In genomic region chr4:185112104-185112503, GRCh38 we compare ENCODE assay signal across 9 cellular contexts. TPM values are rescaled to one million over a fixed set of nuclear protein-coding genes. Genes with fewer than 3 reads are reported as not detected.
DNase-seq lines count a peak whose midpoint lies in the region; ATAC-seq, FAIRE-seq and TF ChIP-seq lines count a peak whose summit lies in the region.
"Had no signal": no experiment of that assay in that cellular context is flagged by ENCODE, and none has a peak within 500 bp of the region (broad histone marks: within the 10 kb centered on the region; RNA-seq: fewer than 3 reads in every experiment).

No MANE protein-coding gene starts in this region.

- no peaks in the 10 kb centered on the region for H3K27me3 ChIP-seq in pancreas

- no peaks in the 10 kb centered on the region for H3K9me3 ChIP-seq in pancreas

- peak overlapping the region in 3 of 4 donors; percentile 16 to 70 (median 48) for H3K27ac ChIP-seq in pancreas

- no peaks in the 10 kb centered on the region for H3K36me3 ChIP-seq in pancreas

- CTCF ChIA-PET in activated CD8-positive, alpha-beta memory T cell treated with anti-CD3 and anti-CD28 coated beads, Interleukin-2, amount 10 ng/mL, durations not matched to agents 7 days and 5 days (lab: Charles Lee): no interaction called here

- ATAC-seq in pancreas (peak; percentile 54 to 78 (median 68)), HG02642 (IDR thresholded peaks at IDR 0.05; ENCODE audit: poor library complexity, unreplicated experiment) (no peak)
- ATAC-seq in activated CD4-positive, CD25-positive, alpha-beta regulatory T cell treated with anti-CD3 and anti-CD28 coated beads, Interleukin-2, amount 50 U/mL, for 24 hours: no peak
- ATAC-seq in activated CD8-positive, alpha-beta memory T cell treated with anti-CD3 and anti-CD28 coated beads, Interleukin-2, amount 10 ng/mL, durations not matched to agents 7 days and 5 days: no peak

- H3K9me3 Mint-ChIP-seq in activated CD8-positive, alpha-beta memory T cell treated with anti-CD3 and anti-CD28 coated beads, Interleukin-2, amount 10 ng/mL, durations not matched to agents 7 days and 5 days (ENCODE audit: low read depth): no peaks in the 10 kb centered on the region
- H3K9me3 Mint-ChIP-seq: naive B cell had no signal

- no peak for TF ChIP-seq CTCF in pancreas (IDR thresholded peaks at IDR 0.05)

- DNase-seq in EH (ENCODE audit: low read depth): peak; percentile 93
- DNase-seq in RPMI7951 (ENCODE audit: low read depth): peak; percentile 96
- peak; percentile 88 for DNase-seq in fibroblast of gingiva (ENCODE audit: low read depth)
- peak in 3 of 6 donors; percentile 44 to 74 (median 72) for DNase-seq in pancreas
- DNase-seq in NCI-H2196 treated with DMSO at 0.1 percent for 48 hours (lab: John Stamatoyannopoulos, UW; ENCODE audit: unreplicated experiment): no peak
- DNase-seq in activated CD8-positive, alpha-beta memory T cell treated with anti-CD3 and anti-CD28 coated beads, Interleukin-2, amount 10 ng/mL, durations not matched to agents 7 days and 5 days: no peak
- DNase-seq: naive B cell had no signal

- H3K4me1 Mint-ChIP-seq in activated CD8-positive, alpha-beta memory T cell treated with anti-CD3 and anti-CD28 coated beads, Interleukin-2, amount 10 ng/mL, durations not matched to agents 7 days and 5 days: peaks cover 3% of the 10 kb centered on the region
- H3K4me1 Mint-ChIP-seq: naive B cell had no signal

- peaks cover 24% of the 10 kb centered on the region for H3K27me3 Mint-ChIP-seq in activated CD8-positive, alpha-beta memory T cell treated with anti-CD3 and anti-CD28 coated beads, Interleukin-2, amount 10 ng/mL, durations not matched to agents 7 days and 5 days

- peaks cover 20 to 47% (median 35%) of the 10 kb centered on the region in 3 donors for H3K4me1 ChIP-seq in pancreas

- FAIRE-seq in pancreas (lab: Jason Lieb, UNC): no peak

- no peak overlapping the region for H3K4me3 ChIP-seq in pancreas

- whole genome bisulfite sequencing in pancreas, 2 donors: 73 to 74% methylated on average over 2 of the region's 2 CpGs

- no peaks in the 10 kb centered on the region for H3K36me3 Mint-ChIP-seq in activated CD8-positive, alpha-beta memory T cell treated with anti-CD3 and anti-CD28 coated beads, Interleukin-2, amount 10 ng/mL, durations not matched to agents 7 days and 5 days
- H3K36me3 Mint-ChIP-seq: naive B cell had no signal

- intact Hi-C loops in pancreas (cut with DNase I): no loop called here

- no peak overlapping the region for H3K27ac Mint-ChIP-seq in activated CD8-positive, alpha-beta memory T cell treated with anti-CD3 and anti-CD28 coated beads, Interleukin-2, amount 10 ng/mL, durations not matched to agents 7 days and 5 days
- H3K27ac Mint-ChIP-seq: naive B cell had no signal

- no peak overlapping the region for H3K4me3 Mint-ChIP-seq in activated CD8-positive, alpha-beta memory T cell treated with anti-CD3 and anti-CD28 coated beads, Interleukin-2, amount 10 ng/mL, durations not matched to agents 7 days and 5 days
- H3K4me3 Mint-ChIP-seq: naive B cell had no signal

RNA-seq across cellular contexts. Expression of gene SLC25A4, which starts 31.0 kb away (rescaled TPM):
- total RNA-seq in RPMI7951 (2014; rRNA removed; shearing (Covaris generic)): 9.0 and 13.3 TPM in 2 replicates
- 10 to 100 TPM; 12.6 to 16.7 (median 13.5) TPM for total RNA-seq in pancreas
- 10 to 100 TPM; 12.4 to 26.5 TPM for polyA plus RNA-seq in pancreas
- total RNA-seq in activated CD8-positive, alpha-beta memory T cell treated with anti-CD3 and anti-CD28 coated beads, Interleukin-2, amount 10 ng/mL, durations not matched to agents 7 days and 5 days: 1 to 10 TPM; 5.8 to 6.4 TPM

Comparison
In these comparisons a context has a peak if more than half of its experiments do, and no peak if none do; other contexts are left out.
1. DNase-seq: peak in EH (single experiment), RPMI7951 (single experiment) and fibroblast of gingiva (single experiment); none in NCI-H2196 treated with DMSO at 0.1 percent for 48 hours (single experiment) and activated CD8-positive, alpha-beta memory T cell treated with anti-CD3 and anti-CD28 coated beads, Interleukin-2, amount 10 ng/mL, durations not matched to agents 7 days and 5 days (single experiment).
2. ATAC-seq: peak in pancreas (4 of 4); none in HG02642 (single experiment), activated CD4-positive, CD25-positive, alpha-beta regulatory T cell treated with anti-CD3 and anti-CD28 coated beads, Interleukin-2, amount 50 U/mL, for 24 hours (0 of 2) and activated CD8-positive, alpha-beta memory T cell treated with anti-CD3 and anti-CD28 coated beads, Interleukin-2, amount 10 ng/mL, durations not matched to agents 7 days and 5 days (single experiment).